ENCODE assay signal across 24 cellular contexts in the genomic region with DNA sequence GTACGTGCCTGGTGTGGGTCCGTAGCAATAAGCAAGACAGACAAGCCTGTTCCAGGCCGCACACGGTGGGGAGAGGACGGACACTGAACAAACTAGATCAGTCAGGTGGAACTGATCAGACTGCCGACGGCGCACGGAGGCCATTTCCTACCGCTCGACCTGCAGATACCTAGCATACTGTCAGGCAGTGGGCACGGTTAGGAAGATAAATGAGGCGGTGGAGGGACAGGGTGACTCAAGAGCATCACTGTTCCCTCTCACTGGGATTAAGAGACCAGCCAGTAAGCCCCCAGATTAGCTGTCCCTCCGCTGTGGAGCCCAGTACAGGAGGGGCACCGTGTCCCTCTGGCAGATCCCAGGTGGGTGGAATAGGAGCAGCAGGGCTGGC. TPM values are rescaled to one million over a fixed set of nuclear protein-coding genes. Genes with fewer than 3 reads are reported as not detected.
DNase-seq lines count a peak whose midpoint lies in the region; ATAC-seq and TF ChIP-seq lines count a peak whose summit lies in the region.
"Had no signal": no experiment of that assay in that cellular context is flagged by ENCODE, and none has a peak within 500 bp of the region (broad histone marks: within the 10 kb centered on the region; RNA-seq: fewer than 3 reads in every experiment).

No MANE protein-coding gene starts in this region.

- no peak for TF ChIP-seq CTCF in IMR-90 (conservative IDR thresholded peaks at IDR 0.05; ENCODE audit: low read depth, low read length)
- no peak for TF ChIP-seq CTCF in coronary artery (IDR thresholded peaks at IDR 0.05)

- POLR2A ChIA-PET in IMR-90 (lab: Charles Lee; ENCODE audit: unreplicated experiment) = no interaction called here

- no peak overlapping the region for H4K5ac ChIP-seq in IMR-90 (ENCODE audit: low read depth, low read length)

- H3K14ac ChIP-seq in IMR-90 (replicated peaks; ENCODE audit: low read depth, low read length) = no peak overlapping the region

- no peaks in the 10 kb centered on the region; the same call in 1 of the 2 replicates for H3K36me3 ChIP-seq in IMR-90 (ENCODE audit: control insufficient read depth, insufficient read depth, low read length)
- H3K36me3 ChIP-seq: BE2C had no signal

- H3K27ac Mint-ChIP-seq in stimulated activated memory B cell treated with anti-CD40 and anti-IgM and Interleukin-4, amounts not matched to agents 10 μg/mL and 1 μg/mL and 100 μg/mL, for 72 hours = peak overlapping the region; percentile 41
- H3K27ac Mint-ChIP-seq: CD4-positive, alpha-beta T cell; GM23338; HFFc6 had no signal

- no peak for ATAC-seq in Right ventricle myocardium inferior
- ATAC-seq in IMR-90 (ENCODE audit: low read depth) = no peak
- no peak for ATAC-seq in stimulated activated memory B cell treated with anti-CD40 and anti-IgM and Interleukin-4, amounts not matched to agents 10 μg/mL and 1 μg/mL and 100 μg/mL, for 72 hours
- ATAC-seq in HG03025 (IDR thresholded peaks at IDR 0.05; ENCODE audit: low FRiP score, unreplicated experiment) = no peak
- ATAC-seq: A549, GM12878, GM23338 had no signal

- H3K4me3 Mint-ChIP-seq in stimulated activated memory B cell treated with anti-CD40 and anti-IgM and Interleukin-4, amounts not matched to agents 10 μg/mL and 1 μg/mL and 100 μg/mL, for 72 hours = no peak overlapping the region
- H3K4me3 Mint-ChIP-seq: CD14-positive monocyte; CD4-positive, alpha-beta T cell; CD8-positive, alpha-beta memory T cell; GM23338; HFFc6 had no signal

- H2AFZ ChIP-seq in IMR-90 (replicated peaks; ENCODE audit: low read length, poor library complexity) = no peak overlapping the region
- H2AFZ ChIP-seq: GM23338 had no signal

- no peak overlapping the region for H3K4me2 ChIP-seq in IMR-90 (ENCODE audit: low read depth, low read length)
- H3K4me2 ChIP-seq: A549; BLaER1 treated with 17β-estradiol and CSF1 and Interleukin-3, amounts not matched to agents 10 nM and 100 nM; GM23338 had no signal

- H3K9me1 ChIP-seq in IMR-90 (ENCODE audit: insufficient read depth, low read length) = no peaks in the 10 kb centered on the region

- no peak overlapping the region for H3K23ac ChIP-seq in IMR-90 (ENCODE audit: low read depth, low read length)

- no peak overlapping the region for H2BK20ac ChIP-seq in IMR-90 (ENCODE audit: low read depth, low read length)

- no peaks in the 10 kb centered on the region for H4K20me1 ChIP-seq in IMR-90 (ENCODE audit: insufficient read depth, low read length)

- peak overlapping the region; percentile 28 for H2AK9ac ChIP-seq in IMR-90 (replicated peaks; ENCODE audit: low read depth, low read length, poor library complexity)

- no peak overlapping the region for H3K27ac ChIP-seq in IMR-90 (ENCODE audit: insufficient read depth, low read length)
- H3K27ac ChIP-seq in coronary artery = no peak overlapping the region
- H3K27ac ChIP-seq: A549 had no signal

- H2AK5ac ChIP-seq in IMR-90 (ENCODE audit: low read depth, low read length) = no peak overlapping the region

- TF ChIP-seq RAD21 in IMR-90 (IDR thresholded peaks at IDR 0.05; ENCODE audit: low read length) = no peak

- no TSS peak for BruUV-seq in IMR-90 (replicated peaks; lab: Mats Ljungman, UMichigan)

- no peaks in the 10 kb centered on the region for H3K79me1 ChIP-seq in IMR-90 (ENCODE audit: low read depth in 1 of 2, low read length in 2 of 2)

- H3K9me3 Mint-ChIP-seq in stimulated activated memory B cell treated with anti-CD40 and anti-IgM and Interleukin-4, amounts not matched to agents 10 μg/mL and 1 μg/mL and 100 μg/mL, for 72 hours = no peaks in the 10 kb centered on the region
- H3K9me3 Mint-ChIP-seq: CD14-positive monocyte; CD4-positive, alpha-beta T cell; CD8-positive, alpha-beta memory T cell; GM23338; HFFc6 had no signal

- no peak overlapping the region for H3K18ac ChIP-seq in IMR-90 (ENCODE audit: low read depth, low read length)

- intact Hi-C loops in Right ventricle myocardium inferior (cut with DNase I) (no loop called here), cardiac septum (cut with DNase I) (no loop called here), IMR-90 (cut with micrococcal nuclease) (no loop called here)

- H3K4me3 ChIP-seq in IMR-90 (ENCODE audit: insufficient read depth, low read depth, low read length) = no peak overlapping the region
- no peak overlapping the region for H3K4me3 ChIP-seq in coronary artery
- H3K4me3 ChIP-seq: A549; BLaER1 treated with 17β-estradiol and CSF1 and Interleukin-3, amounts not matched to agents 10 nM and 100 nM; GM12878; GM23338; HAP-1 had no signal

- CTCF ChIA-PET in IMR-90 (lab: Yijun Ruan, JAX) = no interaction called here

- no peak overlapping the region for H3K9ac ChIP-seq in IMR-90 (ENCODE audit: low read depth, low read length)

- in situ Hi-C loops in IMR-90 (cut with MboI; ENCODE audit: low sequenced_read_pairs) = no loop called here

- no peak for TF ChIP-seq POLR2A in IMR-90 (IDR thresholded peaks at IDR 0.05; ENCODE audit: low read depth, low read length)

- H3K27me3 ChIP-seq in IMR-90 (ENCODE audit: control insufficient read depth, insufficient read depth, low read length) = 0 out of 2 replicates have a peak, but pooled peaks cover 5% of the 10 kb centered on the region
- H3K27me3 ChIP-seq: BE2C; BLaER1 treated with 17β-estradiol and CSF1 and Interleukin-3, amounts not matched to agents 10 nM and 100 nM had no signal

- DNase-seq in Right ventricle myocardium inferior (ENCODE audit: missing footprints) = peak; percentile 33
- no peak for DNase-seq in cardiac septum (ENCODE audit: low spot score)
- no peak for DNase-seq in IMR-90
- peak; percentile 64 for DNase-seq in coronary artery (ENCODE audit: low spot score)
- no peak for DNase-seq in putamen (ENCODE audit: low spot score)
- DNase-seq: 8988T; ACHN; AML-193; BE2C; CD4-positive, alpha-beta T cell; CD8-positive, alpha-beta memory T cell; DMS 273 treated with DMSO at 0.1 percent for 48 hours; DMS79; EL; GDM1; HFFc6 had no signal

- peaks cover 48% of the 10 kb centered on the region for H3K4me1 Mint-ChIP-seq in stimulated activated memory B cell treated with anti-CD40 and anti-IgM and Interleukin-4, amounts not matched to agents 10 μg/mL and 1 μg/mL and 100 μg/mL, for 72 hours
- H3K4me1 Mint-ChIP-seq: CD8-positive, alpha-beta memory T cell had no signal

- H4K8ac ChIP-seq in IMR-90 (ENCODE audit: low read depth in 2 of 2, low read length in 2 of 2) = no peak overlapping the region

- peaks cover 45% of the 10 kb centered on the region for H3K36me3 Mint-ChIP-seq in stimulated activated memory B cell treated with anti-CD40 and anti-IgM and Interleukin-4, amounts not matched to agents 10 μg/mL and 1 μg/mL and 100 μg/mL, for 72 hours

- no peak overlapping the region for H2BK5ac ChIP-seq in IMR-90 (ENCODE audit: low read depth, low read length, poor library complexity, severe bottlenecking)

- no peaks in the 10 kb centered on the region for H3K9me3 ChIP-seq in IMR-90 (ENCODE audit: control insufficient read depth, insufficient read depth, low read length)
- H3K9me3 ChIP-seq: A549; BE2C; BLaER1 treated with 17β-estradiol and CSF1 and Interleukin-3, amounts not matched to agents 10 nM and 100 nM; HAP-1 had no signal

- H3K4me1 ChIP-seq in IMR-90 (ENCODE audit: control insufficient read depth, insufficient read depth, low read length) = no peaks in the 10 kb centered on the region
- H3K4me1 ChIP-seq: A549, BE2C, HAP-1 had no signal

- WGBS in IMR-90 (ENCODE audit: extremely low coverage in 2 of 2, insufficient read length in 1 of 2), 2 experiments = 96% methylated on average over 5 of the region's 15 CpGs; no CpG with 5 or more reads in 1 of the 2 experiments

- H3K56ac ChIP-seq in IMR-90 (ENCODE audit: extremely low read depth, insufficient read depth, low read length) = no peak overlapping the region

- dilution Hi-C loops in IMR-90 (cut with HindIII; ENCODE audit: low sequenced_read_pairs, unreplicated experiment) = no loop called here

- H2BK120ac ChIP-seq in IMR-90 (ENCODE audit: low read depth, low read length) = no peak overlapping the region

- H2BK15ac ChIP-seq in IMR-90 (ENCODE audit: low read depth, low read length) = no peak overlapping the region

- no peaks in the 10 kb centered on the region for H3K27me3 Mint-ChIP-seq in stimulated activated memory B cell treated with anti-CD40 and anti-IgM and Interleukin-4, amounts not matched to agents 10 μg/mL and 1 μg/mL and 100 μg/mL, for 72 hours
- H3K27me3 Mint-ChIP-seq: CD4-positive, alpha-beta T cell; CD8-positive, alpha-beta memory T cell had no signal

- no peak overlapping the region for H4K91ac ChIP-seq in IMR-90 (ENCODE audit: insufficient read depth, low read depth, low read length)

- H3K4ac ChIP-seq in IMR-90 (ENCODE audit: low read depth, low read length) = no peak overlapping the region

TF ChIP-seq in IMR-90, 13 proteins besides CTCF, POLR2A, EP300 and RAD21 (continues in another document):
- no peak for TF ChIP-seq RFX5 (IDR thresholded peaks at IDR 0.05; ENCODE audit: low read depth, low read length)
- TF ChIP-seq MXI1 (IDR thresholded peaks at IDR 0.05; ENCODE audit: borderline replicate concordance, low read depth, low read length) = no peak
- no peak for TF ChIP-seq RCOR1 (IDR thresholded peaks at IDR 0.05; ENCODE audit: insufficient replicate concordance, low read length)
- no peak for TF ChIP-seq BHLHE40 (IDR thresholded peaks at IDR 0.05; ENCODE audit: low read depth, low read length)
- no peak for TF ChIP-seq CEBPB (IDR thresholded peaks at IDR 0.05; ENCODE audit: low read depth, low read length)
- no peak for TF ChIP-seq NFE2L2 (IDR thresholded peaks at IDR 0.05; ENCODE audit: low read depth, low read length)

RNA-seq across cellular contexts. Expression of gene AANAT, which starts 4.8 kb away (rescaled TPM):
- total RNA-seq in Right ventricle myocardium inferior = not detected
- not detected for total RNA-seq in cardiac septum
- not detected in 2 replicates for total RNA-seq in IMR-90 (2012; rRNA removed)
- 0.19 and 0.21 TPM in 2 replicates for polyA plus RNA-seq in IMR-90 (2012; rRNA removed)
- 0.08 and 0.32 TPM in 2 replicates for polyA plus RNA-seq in IMR-90 (2012; cell fraction: cytosol; rRNA removed)
- polyA plus RNA-seq in IMR-90 (2012; cell fraction: nucleus; rRNA removed; ENCODE audit: low replicate concordance) = 0.92 and 1.8 TPM in 2 replicates
- total RNA-seq: CD8-positive, alpha-beta memory T cell had no signal
- polyA plus RNA-seq: CD14-positive monocyte; CD8-positive, alpha-beta memory T cell; GM12878 had no signal

RNA-seq across cellular contexts. Expression of gene UBE2O, which starts 19.3 kb away (rescaled TPM):
- total RNA-seq in Right ventricle myocardium inferior (35.4 TPM), cardiac septum (31.1 TPM), IMR-90 (2012; rRNA removed) (17.6 and 20.0 TPM in 2 replicates)
- polyA plus RNA-seq in IMR-90 (2012; rRNA removed) = 14.3 and 17.6 TPM in 2 replicates
- 9.1 and 12.2 TPM in 2 replicates for polyA plus RNA-seq in IMR-90 (2012; cell fraction: cytosol; rRNA removed)
- polyA plus RNA-seq in IMR-90 (2012; cell fraction: nucleus; rRNA removed; ENCODE audit: low replicate concordance) = 43.5 and 62.5 TPM in 2 replicates

RNA-seq across cellular contexts. Expression of gene RHBDF2, which starts 29.0 kb away (rescaled TPM):
- 17.9 TPM for total RNA-seq in Right ventricle myocardium inferior
- 11.5 TPM for total RNA-seq in cardiac septum
- 1.3 and 1.4 TPM in 2 replicates for total RNA-seq in IMR-90 (2012; rRNA removed)
- polyA plus RNA-seq in IMR-90 (2012; rRNA removed) = 8.3 and 10.0 TPM in 2 replicates
- polyA plus RNA-seq in IMR-90 (2012; cell fraction: cytosol; rRNA removed) = 6.7 and 10.1 TPM in 2 replicates
- polyA plus RNA-seq in IMR-90 (2012; cell fraction: nucleus; rRNA removed; ENCODE audit: low replicate concordance) = 29.5 and 54.3 TPM in 2 replicates

Comparison
In these comparisons a context has a peak if more than half of its experiments do, and no peak if none do; other contexts are left out.
1. DNase-seq: peak in Right ventricle myocardium inferior (single experiment) and coronary artery (single experiment); none in cardiac septum (single experiment), IMR-90 (single experiment) and putamen (single experiment).